12 cellular contexts compared by ENCODE assay signal in genomic region chr13:112768795-112769411, GRCh38.
DNase-seq lines count a peak whose midpoint lies in the region; ATAC-seq and TF ChIP-seq lines count a peak whose summit lies in the region.
"Had no signal": no experiment of that assay in that cellular context is flagged by ENCODE, and none has a peak within 500 bp of the region (broad histone marks: within the 10 kb centered on the region; RNA-seq: fewer than 3 reads in every experiment).

No MANE protein-coding gene starts in this region.

- no peak overlapping the region for H3K9ac ChIP-seq in HCT116 (ENCODE audit: low read length)

- H3K36me3 ChIP-seq in CD8-positive, alpha-beta T cell (ENCODE audit: insufficient read depth, low read length): no peaks in the 10 kb centered on the region
- no peaks in the 10 kb centered on the region for H3K36me3 ChIP-seq in HCT116 (ENCODE audit: control insufficient read depth in 1 of 2, insufficient read depth in 2 of 2, low read length in 2 of 2)
- H3K36me3 ChIP-seq: BE2C, right lobe of liver had no signal

- H2AFZ ChIP-seq in HCT116 (ENCODE audit: low read depth, low read length, poor library complexity, severe bottlenecking): no peak overlapping the region

- peaks cover 11% of the 10 kb centered on the region; the same call in 1 of the 2 replicates for H3K79me2 ChIP-seq in HCT116 (ENCODE audit: insufficient read depth, low read length)

- no peaks in the 10 kb centered on the region for H3K27me3 Mint-ChIP-seq in CD8-positive, alpha-beta T cell (ENCODE audit: low read depth)
- peaks cover 3% of the 10 kb centered on the region for H3K27me3 Mint-ChIP-seq in nephron progenitor cell (ENCODE audit: low read depth, poor library complexity)
- H3K27me3 Mint-ChIP-seq in HFFc6 (ENCODE audit: insufficient read depth): no peaks in the 10 kb centered on the region; the same call in 1 of the 2 replicates

- peak; percentile 88 for ATAC-seq in CD8-positive, alpha-beta T cell
- ATAC-seq in HCT116: peak; percentile 33
- ATAC-seq in esophagus mucosa: peak; percentile 58

- peak overlapping the region; percentile 65 for H3K27ac Mint-ChIP-seq in CD8-positive, alpha-beta T cell
- H3K27ac Mint-ChIP-seq in nephron progenitor cell (peak overlapping the region; percentile 92), HFFc6 (no peak overlapping the region)

- CTCF ChIA-PET in CD8-positive, alpha-beta T cell (lab: Charles Lee): no interaction called here
- CTCF ChIA-PET in HCT116 (lab: Charles Lee): no interaction called here

- TF ChIP-seq CTCF in CD8-positive, alpha-beta T cell (IDR thresholded peaks at IDR 0.05): no peak
- TF ChIP-seq CTCF in HCT116 (IDR thresholded peaks at IDR 0.05 in 2 of 3, conservative IDR thresholded peaks at IDR 0.05 in 1 of 3; ENCODE audit: borderline replicate concordance in 1 of 3, insufficient read depth in 1 of 3, low read depth in 2 of 3, low read length in 2 of 3) (no peak), nephron progenitor cell (IDR thresholded peaks at IDR 0.05) (no peak), HFFc6 (IDR thresholded peaks at IDR 0.05) (no peak)

- H3K9me3 ChIP-seq in CD8-positive, alpha-beta T cell (ENCODE audit: low read length): no peaks in the 10 kb centered on the region
- no peaks in the 10 kb centered on the region for H3K9me3 ChIP-seq in HCT116 (ENCODE audit: control insufficient read depth in 1 of 2, insufficient read depth in 1 of 2, low read depth in 1 of 2, low read length in 2 of 2)
- H3K9me3 ChIP-seq: BE2C, right lobe of liver had no signal

- no peak overlapping the region for H3K4me3 ChIP-seq in CD8-positive, alpha-beta T cell (ENCODE audit: low read depth, low read length)
- H3K4me3 ChIP-seq in HCT116 (replicated peaks in 1 of 2; ENCODE audit: low read depth in 1 of 2, low read length in 2 of 2): no peak overlapping the region
- H3K4me3 ChIP-seq: right lobe of liver had no signal

- no peak overlapping the region for H3K4me2 ChIP-seq in HCT116 (ENCODE audit: low read length)

- intact Hi-C loops in CD8-positive, alpha-beta T cell (cut with DNase I, micrococcal nuclease): no loop called here
- intact Hi-C loops in HCT116 (cut with micrococcal nuclease): no loop called here

- peak overlapping the region; percentile 61 for H3K4me3 Mint-ChIP-seq in CD8-positive, alpha-beta T cell
- H3K4me3 Mint-ChIP-seq in nephron progenitor cell (no peak overlapping the region), HFFc6 (no peak overlapping the region)

- peaks cover 26% of the 10 kb centered on the region for H3K4me1 Mint-ChIP-seq in CD8-positive, alpha-beta T cell (ENCODE audit: low read depth)
- H3K4me1 Mint-ChIP-seq in nephron progenitor cell: peaks cover 72% of the 10 kb centered on the region
- no peaks in the 10 kb centered on the region for H3K4me1 Mint-ChIP-seq in HFFc6 (ENCODE audit: low read depth)

- H3K4me1 ChIP-seq in CD8-positive, alpha-beta T cell (ENCODE audit: insufficient read depth, low read length): peaks cover 22% of the 10 kb centered on the region
- H3K4me1 ChIP-seq in HCT116 (ENCODE audit: control insufficient read depth in 1 of 2, insufficient read depth in 2 of 2, low read length in 2 of 2): peaks cover 0 to 5% of the 10 kb centered on the region in 2 experiments; a peak in 3 of 4 replicates

- no peaks in the 10 kb centered on the region for H3K9me3 Mint-ChIP-seq in CD8-positive, alpha-beta T cell
- no peaks in the 10 kb centered on the region for H3K9me3 Mint-ChIP-seq in nephron progenitor cell
- H3K9me3 Mint-ChIP-seq in HFFc6: peaks cover 4% of the 10 kb centered on the region; the same call in 1 of the 2 replicates

- H3K36me3 Mint-ChIP-seq in CD8-positive, alpha-beta T cell: peaks cover 2% of the 10 kb centered on the region
- H3K36me3 Mint-ChIP-seq in nephron progenitor cell (ENCODE audit: low read depth) (peaks cover 5% of the 10 kb centered on the region), HFFc6 (ENCODE audit: low read depth) (no peaks in the 10 kb centered on the region; the same call in 1 of the 2 replicates)

- H4K20me1 ChIP-seq in HCT116 (ENCODE audit: insufficient read depth): no peaks in the 10 kb centered on the region

- RAD21 ChIA-PET in HCT116 (lab: Charles Lee; ENCODE audit: low non-redundant PET in 1 of 2, low total read pairs in 2 of 2, uncharacterized antibody in 2 of 2, unreplicated experiment in 2 of 2): no interaction called here

- H3K27me3 ChIP-seq in CD8-positive, alpha-beta T cell (ENCODE audit: insufficient read depth, low read length): no peaks in the 10 kb centered on the region
- H3K27me3 ChIP-seq in HCT116 (ENCODE audit: insufficient read depth, low read length): no peaks in the 10 kb centered on the region
- H3K27me3 ChIP-seq: BE2C, right lobe of liver had no signal

- H3K9me2 ChIP-seq in HCT116 (ENCODE audit: insufficient read depth): no peaks in the 10 kb centered on the region

- POLR2A ChIA-PET in CD8-positive, alpha-beta T cell (lab: Charles Lee): no interaction called here
- POLR2A ChIA-PET in HCT116 (lab: Charles Lee): no interaction called here

- H3K27ac ChIP-seq in CD8-positive, alpha-beta T cell (ENCODE audit: low read depth, low read length): no peak overlapping the region
- no peak overlapping the region for H3K27ac ChIP-seq in HCT116 (ENCODE audit: low read depth, low read length)
- H3K27ac ChIP-seq: right lobe of liver had no signal

- TF ChIP-seq RAD21 in HCT116 (IDR thresholded peaks at IDR 0.05; ENCODE audit: low read depth): no peak

- no TSS peak for BruUV-seq in HCT116 (replicated peaks; lab: Mats Ljungman, UMichigan)

- TF ChIP-seq POLR2A in HCT116 (IDR thresholded peaks at IDR 0.05; ENCODE audit: borderline replicate concordance, extremely low read depth, insufficient read depth, insufficient read length): no peak

- DNase-seq in CD8-positive, alpha-beta T cell: peak in 3 of 7 experiments; percentile 6 to 71 (median 32)
- DNase-seq in HCT116 (ENCODE audit: low read depth, low spot score) (no peak), nephron progenitor cell (no peak), UCSD-AML1 (lab: John Stamatoyannopoulos, UW; ENCODE audit: unreplicated experiment) (no peak), islet precursor cell (no peak), HFFc6 (no peak), HCEC 1CT (no peak)
- DNase-seq: BE2C, cerebellar nuclear complex, NCI-H1105 treated with DMSO at 0.1 percent for 48 hours had no signal

TF ChIP-seq in HCT116, 20 proteins besides CTCF, POLR2A, EP300 and RAD21:
- no peak for TF ChIP-seq EGR1 (IDR thresholded peaks at IDR 0.05; ENCODE audit: low read depth)
- TF ChIP-seq SIN3A (IDR thresholded peaks at IDR 0.05; ENCODE audit: low read depth): no peak
- TF ChIP-seq ELF1 (IDR thresholded peaks at IDR 0.05; ENCODE audit: borderline replicate concordance, low read depth): no peak
- no peak for TF ChIP-seq ATF3 (IDR thresholded peaks at IDR 0.05)
- no peak for TF ChIP-seq EZH2 (IDR thresholded peaks at IDR 0.05)
- TF ChIP-seq FOSL1 (IDR thresholded peaks at IDR 0.05; ENCODE audit: low read depth): no peak
- TF ChIP-seq MAX (IDR thresholded peaks at IDR 0.05): no peak
- no peak for TF ChIP-seq REST (IDR thresholded peaks at IDR 0.05; ENCODE audit: low read depth)
- TF ChIP-seq SRF (IDR thresholded peaks at IDR 0.05; ENCODE audit: low read depth): no peak
- no peak for TF ChIP-seq JUND (IDR thresholded peaks at IDR 0.05)
- no peak for TF ChIP-seq EZH2phosphoT487 (IDR thresholded peaks at IDR 0.05; ENCODE audit: borderline replicate concordance)
- TF ChIP-seq TCF7L2 (IDR thresholded peaks at IDR 0.05; ENCODE audit: borderline replicate concordance, extremely low read depth, insufficient read depth, insufficient read length): no peak
- no peak for TF ChIP-seq POLR2AphosphoS5 (IDR thresholded peaks at IDR 0.05; ENCODE audit: low read depth, low read length)

Comparison
In these comparisons a context has a peak if more than half of its experiments do, and no peak if none do; other contexts are left out.
1. ATAC-seq: peak in every context shown above with its lines; median percentile 88 in CD8-positive, alpha-beta T cell; 58 in esophagus mucosa; 33 in HCT116.